ENCODE assay signal across 1 cellular context in the genomic region with DNA sequence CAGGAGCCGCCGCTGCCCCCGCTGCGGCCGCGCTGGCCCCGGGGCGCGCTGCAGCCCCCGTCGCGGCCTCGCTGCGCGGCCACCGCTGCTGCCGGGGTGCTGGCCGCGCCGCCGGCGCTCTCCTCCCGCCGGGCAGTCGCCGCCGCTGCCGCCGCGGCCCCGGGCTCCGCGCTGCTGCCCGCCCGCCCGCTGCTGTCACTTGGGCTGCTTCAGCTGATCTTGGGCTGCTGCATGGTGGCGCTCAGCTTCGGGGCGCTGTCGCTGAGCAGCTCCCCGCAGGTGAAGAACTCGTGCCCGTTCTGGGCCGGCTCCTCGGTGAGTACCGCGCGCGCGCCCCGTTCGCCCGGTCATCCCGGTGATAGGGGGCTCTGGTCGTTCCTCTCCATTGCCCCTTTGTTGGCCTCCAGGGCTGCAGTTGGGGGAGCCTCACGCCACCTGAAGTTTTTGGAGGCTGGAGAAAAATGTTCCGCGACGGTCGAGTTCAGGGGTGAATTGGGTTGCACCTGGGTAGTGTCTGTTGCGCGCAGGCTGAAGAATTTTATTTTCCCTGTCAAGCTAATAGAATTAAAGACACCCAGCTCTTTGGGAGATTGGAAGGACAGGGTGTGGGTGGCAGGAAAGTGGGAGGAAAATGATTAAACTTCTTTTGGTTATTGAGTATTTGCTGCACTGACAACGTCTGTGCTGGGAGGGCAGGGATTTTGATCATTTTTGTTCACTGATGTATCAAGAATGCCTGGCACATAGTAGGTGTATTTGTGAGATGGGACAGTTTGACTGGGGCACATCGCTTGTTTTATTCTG.
TF ChIP-seq lines count a peak whose summit lies in the region.

No MANE protein-coding gene starts in this region.

TF ChIP-seq in IMR-90, 13 proteins besides CTCF, POLR2A, EP300 and RAD21 (continued from another document):
- TF ChIP-seq MAFK (IDR thresholded peaks at IDR 0.05; ENCODE audit: low read depth, low read length) = no peak
- TF ChIP-seq CHD1 (IDR thresholded peaks at IDR 0.05; ENCODE audit: low read depth, low read length) = no peak
- TF ChIP-seq NFE2L2 (IDR thresholded peaks at IDR 0.05; ENCODE audit: low read depth, low read length) = no peak
- no peak for TF ChIP-seq BHLHE40 (IDR thresholded peaks at IDR 0.05; ENCODE audit: low read depth, low read length)
